In genomic region chr11:108934696-108935095, GRCh38 we compare ENCODE assay signal across 24 cellular contexts.
"Had no signal": no experiment of that assay in that cellular context is flagged by ENCODE, and none has a peak within 500 bp of the region (broad histone marks: within the 10 kb centered on the region; RNA-seq: fewer than 3 reads in every experiment).

No MANE protein-coding gene starts in this region.

- DNase-seq: Karpas-422, KG1, MG63, NCI-H1092, NCI-H1105 treated with DMSO at 0.1 percent for 48 hours, NCI-H1417 treated with DMSO at 0.1 percent for 48 hours, NCI-H146, NCI-H1694 treated with DMSO at 0.1 percent for 48 hours, NCI-H1930, NCI-H2081, NCI-H2171, NCI-H226, NCI-H446, NCI-H510A, NCI-H524 treated with DMSO at 0.1 percent for 48 hours, NCI-H69, NCI-H774, Right ventricle myocardium superior, RPMI8226, SIG-M5, SW 1271 had no signal

- H3K9me3 ChIP-seq: MG63, SJSA1 had no signal

- H3K27ac ChIP-seq: HL-60, SJSA1, SK-N-MC had no signal

- H3K4me3 ChIP-seq: MG63, SJSA1, SK-N-MC had no signal

- H3K27me3 ChIP-seq: MG63, SJSA1 had no signal
